Comparison of ENCODE assay signal across 22 cellular contexts in the genomic region with DNA sequence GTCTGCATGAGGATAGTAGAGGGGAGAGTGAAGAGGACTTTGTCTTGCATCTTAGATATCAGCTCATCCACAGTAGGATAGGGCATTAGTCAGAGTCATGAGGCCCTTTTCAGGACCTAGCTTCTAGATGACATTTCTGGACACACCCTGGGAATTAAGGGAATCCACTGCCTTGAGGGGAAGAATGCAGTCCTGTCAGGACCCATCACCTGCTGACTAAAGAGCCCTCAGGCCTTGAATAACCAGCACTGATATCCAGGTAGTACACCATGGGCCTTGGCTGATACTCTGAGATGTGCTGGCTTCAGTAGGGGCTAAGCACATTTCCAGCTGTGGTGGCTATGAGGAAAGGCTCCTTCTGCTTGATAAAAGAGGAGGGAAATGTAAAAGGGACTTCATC.
"Had no signal": no experiment of that assay in that cellular context is flagged by ENCODE, and none has a peak within 500 bp of the region (broad histone marks: within the 10 kb centered on the region; RNA-seq: fewer than 3 reads in every experiment).

No MANE protein-coding gene starts in this region.

- H3K36me3 ChIP-seq: colonic mucosa, esophagus muscularis mucosa, gastrocnemius medialis, heart right ventricle, left lung, lower lobe of right lung had no signal

- H3K4me3 ChIP-seq: colonic mucosa, esophagus muscularis mucosa, gastrocnemius medialis, heart right ventricle, left lung, lower lobe of right lung had no signal

- DNase-seq: colonic mucosa; cortex of kidney; effector CD8-positive, alpha-beta T cell; effector memory CD8-positive, alpha-beta T cell; endodermal cell; gastrocnemius medialis; glutamatergic neuron; head of caudate nucleus; heart right ventricle; hippocampal formation; left cardiac atrium; left lung; left ventricle myocardium superior; lower lobe of right lung; mesendoderm; midbrain; naive thymus-derived CD4-positive, alpha-beta T cell had no signal

- H3K4me1 ChIP-seq: colonic mucosa, esophagus muscularis mucosa, foreskin keratinocyte, gastrocnemius medialis, heart right ventricle, left lung, lower lobe of right lung had no signal

- H3K27ac ChIP-seq: colonic mucosa, esophagus muscularis mucosa, foreskin keratinocyte, gastrocnemius medialis, heart right ventricle, left lung, lower lobe of right lung had no signal

- H3K27me3 ChIP-seq: colonic mucosa, esophagus muscularis mucosa, foreskin keratinocyte, gastrocnemius medialis, left lung had no signal

- ATAC-seq: effector memory CD8-positive, alpha-beta T cell; foreskin keratinocyte; gastrocnemius medialis; heart right ventricle; left cardiac atrium; left lung; left ventricle myocardium superior; lower lobe of right lung; naive thymus-derived CD4-positive, alpha-beta T cell had no signal

- FAIRE-seq: endometrium, islet of Langerhans, keratinocyte had no signal

- H3K9me3 ChIP-seq: colonic mucosa, esophagus muscularis mucosa, left lung, lower lobe of right lung had no signal
